9 cellular contexts compared by ENCODE assay signal in the genomic region with DNA sequence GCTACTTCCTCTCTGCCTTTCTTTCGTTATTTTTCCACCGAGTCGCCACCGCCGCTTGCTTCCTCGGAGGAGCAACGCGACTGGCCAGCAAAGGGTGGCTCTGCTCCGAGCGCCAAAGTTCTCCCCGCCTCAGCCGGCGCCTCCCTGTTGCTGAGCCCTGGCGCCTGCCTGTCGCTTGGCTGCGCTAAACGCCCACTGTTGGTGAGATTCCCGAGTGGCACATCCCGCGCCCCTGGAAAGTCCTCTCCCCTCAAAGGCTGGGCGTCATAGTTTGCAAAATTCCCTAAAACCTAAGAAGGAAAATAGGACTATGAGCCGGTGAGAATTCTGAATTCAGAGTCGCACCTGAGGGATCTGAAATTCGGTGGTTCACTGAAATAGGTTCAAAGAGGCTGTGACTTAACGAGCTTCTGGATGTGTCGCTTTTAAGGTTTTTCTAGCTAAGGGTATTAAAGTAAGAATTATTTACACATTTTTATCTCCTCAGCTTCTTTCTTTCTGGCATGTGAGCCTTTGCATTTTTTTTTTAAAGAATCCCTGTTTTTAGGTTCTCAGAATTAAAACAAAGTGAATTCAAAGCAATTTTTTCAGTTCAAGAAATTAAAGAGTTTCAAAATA. TPM values are rescaled to one million over a fixed set of nuclear protein-coding genes. Genes with fewer than 3 reads are reported as not detected.
DNase-seq lines count a peak whose midpoint lies in the region; ATAC-seq and TF ChIP-seq lines count a peak whose summit lies in the region.
"Had no signal": no experiment of that assay in that cellular context is flagged by ENCODE, and none has a peak within 500 bp of the region (broad histone marks: within the 10 kb centered on the region; RNA-seq: fewer than 3 reads in every experiment).

TSS of gene GRIN3A (minus strand) at position 82 of the 618 bp plus-strand sequence. CDS start 668 bp downstream, outside the sequence.

- H3K36me3 ChIP-seq in heart right ventricle, result no peaks in the 10 kb centered on the region

- intact Hi-C loops in heart right ventricle (cut with DNase I), result loop anchor here in 2 of 10 donors (5.0 kb wide), 1 partner anchor 136 kb away; no protein-coding TSS in a partner anchor

- peak within 1 kb of the TSS; percentile 39 to 59 (median 50) for H3K4me3 ChIP-seq in heart right ventricle

- WGBS in heart right ventricle, 2 donors, result 2% methylated on average over 26 of the region's 26 CpGs

- H3K9me3 ChIP-seq in heart right ventricle, result no peaks in the 10 kb centered on the region

- peaks cover 0 to 19% (median 10%) of the 10 kb centered on the region in 9 donors for H3K4me1 ChIP-seq in heart right ventricle

- ATAC-seq in heart right ventricle (peak; percentile 65 to 91 (median 82)), GM21825 (IDR thresholded peaks at IDR 0.05; ENCODE audit: unreplicated experiment) (no peak)

- TF ChIP-seq CTCF in heart right ventricle (IDR thresholded peaks at IDR 0.05), result peak in 3 of 9 donors; percentile 13 to 44 (median 26)

- DNase-seq in DMS79 treated with DMSO at 0.1 percent for 48 hours (lab: John Stamatoyannopoulos, UW), result peak; percentile 36
- DNase-seq in DMS79 (lab: John Stamatoyannopoulos, UW), result no peak
- peak; percentile 25 for DNase-seq in NOMO-1 treated with dmso at 0.1 percent for 144 hours (lab: John Stamatoyannopoulos, UW; ENCODE audit: unreplicated experiment)
- peak; percentile 19 to 42 for DNase-seq in heart right ventricle
- DNase-seq in putamen (ENCODE audit: low spot score), result peak; percentile 15
- no peak for DNase-seq in activated T-cell treated with anti-CD3 and anti-CD28 coated beads, Interleukin-2, amount 50 U/mL, for 1 hour
- no peak for DNase-seq in pons (ENCODE audit: low spot score)

- peaks cover 9 to 79% (median 66%) of the 10 kb centered on the region in 7 donors for H3K27me3 ChIP-seq in heart right ventricle

- H3K27ac ChIP-seq in heart right ventricle, result peak within 1 kb of the TSS in 2 of 10 donors; percentile 9 to 56

RNA-seq across cellular contexts. Expression of gene GRIN3A, which starts in this region (rescaled TPM):
- total RNA-seq in heart right ventricle, result 1 to 10 TPM in 1 of 10 donors, under 1 TPM in 9; 0.07 to 1.4 (median 0.38) TPM
- under 1 TPM; 0.06 to 0.29 TPM for polyA plus RNA-seq in heart right ventricle
- total RNA-seq: fibroblast of lung had no signal
- polyA plus RNA-seq: fibroblast of lung had no signal

Comparison
In these comparisons a context has a peak if more than half of its experiments do, and no peak if none do; other contexts are left out.
1. DNase-seq: peak in DMS79 treated with DMSO at 0.1 percent for 48 hours (single experiment), NOMO-1 treated with dmso at 0.1 percent for 144 hours (single experiment), heart right ventricle (2 of 2) and putamen (single experiment); none in DMS79 (single experiment), activated T-cell treated with anti-CD3 and anti-CD28 coated beads, Interleukin-2, amount 50 U/mL, for 1 hour (single experiment) and pons (single experiment).